In genomic region chr4:121696641-121697461, GRCh38 we compare ENCODE assay signal across 1 cellular context.
A peak's percentile ranks its signal among the peaks of the same experiment; 100 is the strongest.
TF ChIP-seq lines count a peak whose summit lies in the region.

ANXA5 (minus strand) TSS chr4:121696980; CDS start chr4:121696589, 391 bp downstream.

TF ChIP-seq in K562, 482 proteins besides CTCF, POLR2A, EP300 and RAD21 (continued from another document and continues in another):
- TF ChIP-seq, protein P1, sequence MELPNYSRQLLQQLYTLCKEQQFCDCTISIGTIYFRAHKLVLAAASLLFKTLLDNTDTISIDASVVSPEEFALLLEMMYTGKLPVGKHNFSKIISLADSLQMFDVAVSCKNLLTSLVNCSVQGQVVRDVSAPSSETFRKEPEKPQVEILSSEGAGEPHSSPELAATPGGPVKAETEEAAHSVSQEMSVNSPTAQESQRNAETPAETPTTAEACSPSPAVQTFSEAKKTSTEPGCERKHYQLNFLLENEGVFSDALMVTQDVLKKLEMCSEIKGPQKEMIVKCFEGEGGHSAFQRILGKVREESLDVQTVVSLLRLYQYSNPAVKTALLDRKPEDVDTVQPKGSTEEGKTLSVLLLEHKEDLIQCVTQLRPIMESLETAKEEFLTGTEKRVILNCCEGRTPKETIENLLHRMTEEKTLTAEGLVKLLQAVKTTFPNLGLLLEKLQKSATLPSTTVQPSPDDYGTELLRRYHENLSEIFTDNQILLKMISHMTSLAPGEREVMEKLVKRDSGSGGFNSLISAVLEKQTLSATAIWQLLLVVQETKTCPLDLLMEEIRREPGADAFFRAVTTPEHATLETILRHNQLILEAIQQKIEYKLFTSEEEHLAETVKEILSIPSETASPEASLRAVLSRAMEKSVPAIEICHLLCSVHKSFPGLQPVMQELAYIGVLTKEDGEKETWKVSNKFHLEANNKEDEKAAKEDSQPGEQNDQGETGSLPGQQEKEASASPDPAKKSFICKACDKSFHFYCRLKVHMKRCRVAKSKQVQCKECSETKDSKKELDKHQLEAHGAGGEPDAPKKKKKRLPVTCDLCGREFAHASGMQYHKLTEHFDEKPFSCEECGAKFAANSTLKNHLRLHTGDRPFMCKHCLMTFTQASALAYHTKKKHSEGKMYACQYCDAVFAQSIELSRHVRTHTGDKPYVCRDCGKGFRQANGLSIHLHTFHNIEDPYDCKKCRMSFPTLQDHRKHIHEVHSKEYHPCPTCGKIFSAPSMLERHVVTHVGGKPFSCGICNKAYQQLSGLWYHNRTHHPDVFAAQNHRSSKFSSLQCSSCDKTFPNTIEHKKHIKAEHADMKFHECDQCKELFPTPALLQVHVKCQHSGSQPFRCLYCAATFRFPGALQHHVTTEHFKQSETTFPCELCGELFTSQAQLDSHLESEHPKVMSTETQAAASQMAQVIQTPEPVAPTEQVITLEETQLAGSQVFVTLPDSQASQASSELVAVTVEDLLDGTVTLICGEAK (IDR thresholded peaks at IDR 0.05): no peak; the same call in none of the 2 replicates
- TF ChIP-seq, protein P1 (CRISPR knock-in tag; IDR thresholded peaks at IDR 0.05): no peak
- TF ChIP-seq NRF1 (conservative IDR thresholded peaks at IDR 0.05 in 1 of 2, IDR thresholded peaks at IDR 0.05 in 1 of 2): peak; percentile 88 to 90
- no peak for TF ChIP-seq ETV1 (tag; conservative IDR thresholded peaks at IDR 0.05; ENCODE audit: low read depth)
- no peak for TF ChIP-seq DIDO1 (tag; IDR thresholded peaks at IDR 0.05; ENCODE audit: low read depth)
- peak; percentile 78 for TF ChIP-seq KDM5B (IDR thresholded peaks at IDR 0.05; ENCODE audit: insufficient replicate concordance, low read depth, low read length)
- TF ChIP-seq ZNF766 (CRISPR knock-in tag; conservative IDR thresholded peaks at IDR 0.05): 0 out of 2 replicates have a peak, but pooled peaks have one; percentile 59
- TF ChIP-seq UBTF (IDR thresholded peaks at IDR 0.05; ENCODE audit: borderline replicate concordance in 1 of 2, low read depth in 2 of 2, low read length in 2 of 2): peak; percentile 80 to 96; a peak in 2 of 4 replicates
- TF ChIP-seq, protein P2, sequence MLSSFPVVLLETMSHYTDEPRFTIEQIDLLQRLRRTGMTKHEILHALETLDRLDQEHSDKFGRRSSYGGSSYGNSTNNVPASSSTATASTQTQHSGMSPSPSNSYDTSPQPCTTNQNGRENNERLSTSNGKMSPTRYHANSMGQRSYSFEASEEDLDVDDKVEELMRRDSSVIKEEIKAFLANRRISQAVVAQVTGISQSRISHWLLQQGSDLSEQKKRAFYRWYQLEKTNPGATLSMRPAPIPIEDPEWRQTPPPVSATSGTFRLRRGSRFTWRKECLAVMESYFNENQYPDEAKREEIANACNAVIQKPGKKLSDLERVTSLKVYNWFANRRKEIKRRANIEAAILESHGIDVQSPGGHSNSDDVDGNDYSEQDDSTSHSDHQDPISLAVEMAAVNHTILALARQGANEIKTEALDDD (IDR thresholded peaks at IDR 0.05): no peak
- TF ChIP-seq RBFOX2 (IDR thresholded peaks at IDR 0.05; ENCODE audit: low read depth, low read length): peak; percentile 94
- TF ChIP-seq ZBTB1 (CRISPR knock-in tag; IDR thresholded peaks at IDR 0.05; ENCODE audit: borderline replicate concordance, low read depth): peak; percentile 58
- TF ChIP-seq NFXL1 (CRISPR knock-in tag; IDR thresholded peaks at IDR 0.05): no peak
- TF ChIP-seq, protein P3, sequence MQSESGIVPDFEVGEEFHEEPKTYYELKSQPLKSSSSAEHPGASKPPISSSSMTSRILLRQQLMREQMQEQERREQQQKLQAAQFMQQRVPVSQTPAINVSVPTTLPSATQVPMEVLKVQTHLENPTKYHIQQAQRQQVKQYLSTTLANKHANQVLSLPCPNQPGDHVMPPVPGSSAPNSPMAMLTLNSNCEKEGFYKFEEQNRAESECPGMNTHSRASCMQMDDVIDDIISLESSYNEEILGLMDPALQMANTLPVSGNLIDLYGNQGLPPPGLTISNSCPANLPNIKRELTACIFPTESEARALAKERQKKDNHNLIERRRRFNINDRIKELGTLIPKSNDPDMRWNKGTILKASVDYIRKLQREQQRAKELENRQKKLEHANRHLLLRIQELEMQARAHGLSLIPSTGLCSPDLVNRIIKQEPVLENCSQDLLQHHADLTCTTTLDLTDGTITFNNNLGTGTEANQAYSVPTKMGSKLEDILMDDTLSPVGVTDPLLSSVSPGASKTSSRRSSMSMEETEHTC (IDR thresholded peaks at IDR 0.05): no peak
- TF ChIP-seq FOSL1 (tag; conservative IDR thresholded peaks at IDR 0.05): no peak; the same call in 1 of the 2 replicates
- peak; percentile 96 for TF ChIP-seq REST (CRISPR knock-in tag; IDR thresholded peaks at IDR 0.05; ENCODE audit: low read depth)
- peak; percentile 73 for TF ChIP-seq POLR2H (tag; IDR thresholded peaks at IDR 0.05; ENCODE audit: low read depth)
- TF ChIP-seq ZNF764 (CRISPR knock-in tag; IDR thresholded peaks at IDR 0.05; ENCODE audit: low read depth): 0 out of 2 replicates have a peak, but pooled peaks have one; percentile 16
- TF ChIP-seq ARID1B (IDR thresholded peaks at IDR 0.05): no peak
- TF ChIP-seq, protein P4, sequence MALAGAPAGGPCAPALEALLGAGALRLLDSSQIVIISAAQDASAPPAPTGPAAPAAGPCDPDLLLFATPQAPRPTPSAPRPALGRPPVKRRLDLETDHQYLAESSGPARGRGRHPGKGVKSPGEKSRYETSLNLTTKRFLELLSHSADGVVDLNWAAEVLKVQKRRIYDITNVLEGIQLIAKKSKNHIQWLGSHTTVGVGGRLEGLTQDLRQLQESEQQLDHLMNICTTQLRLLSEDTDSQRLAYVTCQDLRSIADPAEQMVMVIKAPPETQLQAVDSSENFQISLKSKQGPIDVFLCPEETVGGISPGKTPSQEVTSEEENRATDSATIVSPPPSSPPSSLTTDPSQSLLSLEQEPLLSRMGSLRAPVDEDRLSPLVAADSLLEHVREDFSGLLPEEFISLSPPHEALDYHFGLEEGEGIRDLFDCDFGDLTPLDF (CRISPR knock-in tag; IDR thresholded peaks at IDR 0.05): 0 out of 2 replicates have a peak, but pooled peaks have one; percentile 15
- TF ChIP-seq, protein P5, sequence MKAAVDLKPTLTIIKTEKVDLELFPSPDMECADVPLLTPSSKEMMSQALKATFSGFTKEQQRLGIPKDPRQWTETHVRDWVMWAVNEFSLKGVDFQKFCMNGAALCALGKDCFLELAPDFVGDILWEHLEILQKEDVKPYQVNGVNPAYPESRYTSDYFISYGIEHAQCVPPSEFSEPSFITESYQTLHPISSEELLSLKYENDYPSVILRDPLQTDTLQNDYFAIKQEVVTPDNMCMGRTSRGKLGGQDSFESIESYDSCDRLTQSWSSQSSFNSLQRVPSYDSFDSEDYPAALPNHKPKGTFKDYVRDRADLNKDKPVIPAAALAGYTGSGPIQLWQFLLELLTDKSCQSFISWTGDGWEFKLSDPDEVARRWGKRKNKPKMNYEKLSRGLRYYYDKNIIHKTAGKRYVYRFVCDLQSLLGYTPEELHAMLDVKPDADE (conservative IDR thresholded peaks at IDR 0.05; ENCODE audit: control insufficient read depth, low read depth, low read length): peak; percentile 63; the same call in 1 of the 2 replicates
- peak in 1 of 2 experiments; percentile 68; a peak in 1 of 4 replicates for TF ChIP-seq BCLAF1 (IDR thresholded peaks at IDR 0.05; ENCODE audit: borderline replicate concordance in 1 of 2, control insufficient read depth in 1 of 2, low read depth in 2 of 2, low read length in 1 of 2)
- peak; percentile 55 for TF ChIP-seq SP1 (CRISPR knock-in tag; IDR thresholded peaks at IDR 0.05)
- TF ChIP-seq ZKSCAN3 (CRISPR knock-in tag; IDR thresholded peaks at IDR 0.05): no peak
- TF ChIP-seq SUPT5H (IDR thresholded peaks at IDR 0.05): peak; percentile 78
- 0 out of 2 replicates have a peak, but pooled peaks have one; percentile 36 for TF ChIP-seq ZNF583 (CRISPR knock-in tag; IDR thresholded peaks at IDR 0.05)
- no peak for TF ChIP-seq POU5F1 (IDR thresholded peaks at IDR 0.05; ENCODE audit: borderline replicate concordance, low read depth, low read length, partially characterized antibody)
- TF ChIP-seq DACH1 (IDR thresholded peaks at IDR 0.05; ENCODE audit: partially characterized antibody): no peak
- TF ChIP-seq BCL6 (CRISPR knock-in tag; IDR thresholded peaks at IDR 0.05): no peak
- 0 out of 2 replicates have a peak, but pooled peaks have one; percentile 23 for TF ChIP-seq CREM (IDR thresholded peaks at IDR 0.05; ENCODE audit: low read depth)
- 0 out of 2 replicates have a peak, but pooled peaks have one; percentile 20 for TF ChIP-seq MYC (IDR thresholded peaks at IDR 0.05; ENCODE audit: low read depth, low read length)
- peak; percentile 56; the same call in 1 of the 2 replicates for TF ChIP-seq MYC (CRISPR knock-in tag; IDR thresholded peaks at IDR 0.05; ENCODE audit: borderline replicate concordance, low read depth)
- TF ChIP-seq SREBF1 (IDR thresholded peaks at IDR 0.05; ENCODE audit: borderline replicate concordance, low read depth, low read length): no peak
- TF ChIP-seq STAT5B (CRISPR knock-in tag; IDR thresholded peaks at IDR 0.05): no peak
